In the genomic region with DNA sequence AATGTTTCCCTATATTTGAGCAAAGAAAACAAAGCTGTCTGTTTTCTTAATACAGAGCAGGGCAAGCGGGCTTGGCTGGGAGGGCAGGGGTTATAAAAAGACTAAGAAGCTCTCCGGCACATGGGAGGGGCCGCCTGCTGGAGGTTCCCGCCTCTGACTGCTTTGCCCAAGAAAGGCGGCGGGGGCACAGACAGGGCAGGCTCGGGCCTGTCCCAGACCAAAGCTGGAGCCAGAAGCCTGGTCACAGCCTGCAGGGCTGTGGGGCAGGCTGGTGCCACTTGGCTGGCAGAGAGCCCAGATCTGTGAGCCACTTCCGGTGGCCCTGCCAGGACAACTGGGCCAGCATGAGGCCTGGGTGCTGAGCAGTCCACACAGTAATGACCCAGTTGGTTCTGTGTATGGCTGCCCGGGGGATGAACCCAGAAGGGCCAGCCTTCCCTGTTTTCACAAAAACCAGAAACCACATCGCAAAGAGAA, we compare ENCODE assay signal across 1 cellular context.
A peak's percentile ranks its signal among the peaks of the same experiment; 100 is the strongest.
TF ChIP-seq lines count a peak whose summit lies in the region.

No MANE protein-coding gene starts in this region.

TF ChIP-seq in HepG2, 621 proteins besides CTCF, POLR2A, EP300 and RAD21 (continued from another document and continues in another):
- TF ChIP-seq, protein P1, sequence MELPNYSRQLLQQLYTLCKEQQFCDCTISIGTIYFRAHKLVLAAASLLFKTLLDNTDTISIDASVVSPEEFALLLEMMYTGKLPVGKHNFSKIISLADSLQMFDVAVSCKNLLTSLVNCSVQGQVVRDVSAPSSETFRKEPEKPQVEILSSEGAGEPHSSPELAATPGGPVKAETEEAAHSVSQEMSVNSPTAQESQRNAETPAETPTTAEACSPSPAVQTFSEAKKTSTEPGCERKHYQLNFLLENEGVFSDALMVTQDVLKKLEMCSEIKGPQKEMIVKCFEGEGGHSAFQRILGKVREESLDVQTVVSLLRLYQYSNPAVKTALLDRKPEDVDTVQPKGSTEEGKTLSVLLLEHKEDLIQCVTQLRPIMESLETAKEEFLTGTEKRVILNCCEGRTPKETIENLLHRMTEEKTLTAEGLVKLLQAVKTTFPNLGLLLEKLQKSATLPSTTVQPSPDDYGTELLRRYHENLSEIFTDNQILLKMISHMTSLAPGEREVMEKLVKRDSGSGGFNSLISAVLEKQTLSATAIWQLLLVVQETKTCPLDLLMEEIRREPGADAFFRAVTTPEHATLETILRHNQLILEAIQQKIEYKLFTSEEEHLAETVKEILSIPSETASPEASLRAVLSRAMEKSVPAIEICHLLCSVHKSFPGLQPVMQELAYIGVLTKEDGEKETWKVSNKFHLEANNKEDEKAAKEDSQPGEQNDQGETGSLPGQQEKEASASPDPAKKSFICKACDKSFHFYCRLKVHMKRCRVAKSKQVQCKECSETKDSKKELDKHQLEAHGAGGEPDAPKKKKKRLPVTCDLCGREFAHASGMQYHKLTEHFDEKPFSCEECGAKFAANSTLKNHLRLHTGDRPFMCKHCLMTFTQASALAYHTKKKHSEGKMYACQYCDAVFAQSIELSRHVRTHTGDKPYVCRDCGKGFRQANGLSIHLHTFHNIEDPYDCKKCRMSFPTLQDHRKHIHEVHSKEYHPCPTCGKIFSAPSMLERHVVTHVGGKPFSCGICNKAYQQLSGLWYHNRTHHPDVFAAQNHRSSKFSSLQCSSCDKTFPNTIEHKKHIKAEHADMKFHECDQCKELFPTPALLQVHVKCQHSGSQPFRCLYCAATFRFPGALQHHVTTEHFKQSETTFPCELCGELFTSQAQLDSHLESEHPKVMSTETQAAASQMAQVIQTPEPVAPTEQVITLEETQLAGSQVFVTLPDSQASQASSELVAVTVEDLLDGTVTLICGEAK (IDR thresholded peaks at IDR 0.05): no peak
- TF ChIP-seq, protein P1 (CRISPR knock-in tag; IDR thresholded peaks at IDR 0.05): 0 out of 2 replicates have a peak, but pooled peaks have one; percentile 2
- TF ChIP-seq ZSCAN31 (CRISPR knock-in tag; IDR thresholded peaks at IDR 0.05; ENCODE audit: low read depth) (no peak), KLF11 (CRISPR knock-in tag; IDR thresholded peaks at IDR 0.05) (no peak), ZNF746 (CRISPR knock-in tag; IDR thresholded peaks at IDR 0.05) (no peak), ZNF784 (CRISPR knock-in tag; IDR thresholded peaks at IDR 0.05; ENCODE audit: borderline replicate concordance) (no peak), ZNF24 (IDR thresholded peaks at IDR 0.05) (no peak), FOXC1 (CRISPR knock-in tag; IDR thresholded peaks at IDR 0.05; ENCODE audit: borderline replicate concordance) (peak; percentile 68; the same call in 1 of the 2 replicates), ZNF331 (CRISPR knock-in tag; IDR thresholded peaks at IDR 0.05) (no peak), RBFOX2 (IDR thresholded peaks at IDR 0.05; ENCODE audit: low read depth, low read length) (peak; percentile 34; the same call in 1 of the 2 replicates), SRSF4 (IDR thresholded peaks at IDR 0.05; ENCODE audit: low read depth, low read length, poor library complexity, severe bottlenecking) (no peak), ZNF557 (CRISPR knock-in tag; IDR thresholded peaks at IDR 0.05) (no peak), PHF8 (CRISPR knock-in tag; IDR thresholded peaks at IDR 0.05) (peak; percentile 59), NFYC (CRISPR knock-in tag; IDR thresholded peaks at IDR 0.05) (no peak), ATF4 (CRISPR knock-in tag; IDR thresholded peaks at IDR 0.05) (no peak), SOX5 (CRISPR knock-in tag; IDR thresholded peaks at IDR 0.05; ENCODE audit: borderline replicate concordance) (no peak), RCOR2 (CRISPR knock-in tag; IDR thresholded peaks at IDR 0.05) (no peak), TEAD2 (CRISPR knock-in tag; IDR thresholded peaks at IDR 0.05) (no peak), BCLAF1 (IDR thresholded peaks at IDR 0.05) (no peak), NFAT5 (CRISPR knock-in tag; IDR thresholded peaks at IDR 0.05) (no peak), SNAPC2 (CRISPR knock-in tag; IDR thresholded peaks at IDR 0.05) (no peak), U2AF2 (IDR thresholded peaks at IDR 0.05; ENCODE audit: low read depth, low read length) (no peak), ZNF652 (CRISPR knock-in tag; IDR thresholded peaks at IDR 0.05; ENCODE audit: borderline replicate concordance, low read depth) (no peak), FLYWCH1 (CRISPR knock-in tag; IDR thresholded peaks at IDR 0.05) (no peak)
- TF ChIP-seq, protein P2, sequence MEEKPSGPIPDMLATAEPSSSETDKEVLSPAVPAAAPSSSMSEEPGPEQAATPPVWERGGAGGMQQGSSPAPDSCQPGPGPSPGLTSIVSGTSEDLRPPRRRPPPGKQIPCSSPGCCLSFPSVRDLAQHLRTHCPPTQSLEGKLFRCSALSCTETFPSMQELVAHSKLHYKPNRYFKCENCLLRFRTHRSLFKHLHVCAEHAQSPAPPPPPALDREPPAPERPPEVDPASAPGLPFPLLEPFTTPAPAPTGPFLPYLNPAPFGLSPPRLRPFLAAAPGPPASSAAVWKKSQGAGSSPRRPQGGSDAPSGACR (CRISPR knock-in tag; IDR thresholded peaks at IDR 0.05): 0 out of 2 replicates have a peak, but pooled peaks have one; percentile 73
- TF ChIP-seq, protein P3, sequence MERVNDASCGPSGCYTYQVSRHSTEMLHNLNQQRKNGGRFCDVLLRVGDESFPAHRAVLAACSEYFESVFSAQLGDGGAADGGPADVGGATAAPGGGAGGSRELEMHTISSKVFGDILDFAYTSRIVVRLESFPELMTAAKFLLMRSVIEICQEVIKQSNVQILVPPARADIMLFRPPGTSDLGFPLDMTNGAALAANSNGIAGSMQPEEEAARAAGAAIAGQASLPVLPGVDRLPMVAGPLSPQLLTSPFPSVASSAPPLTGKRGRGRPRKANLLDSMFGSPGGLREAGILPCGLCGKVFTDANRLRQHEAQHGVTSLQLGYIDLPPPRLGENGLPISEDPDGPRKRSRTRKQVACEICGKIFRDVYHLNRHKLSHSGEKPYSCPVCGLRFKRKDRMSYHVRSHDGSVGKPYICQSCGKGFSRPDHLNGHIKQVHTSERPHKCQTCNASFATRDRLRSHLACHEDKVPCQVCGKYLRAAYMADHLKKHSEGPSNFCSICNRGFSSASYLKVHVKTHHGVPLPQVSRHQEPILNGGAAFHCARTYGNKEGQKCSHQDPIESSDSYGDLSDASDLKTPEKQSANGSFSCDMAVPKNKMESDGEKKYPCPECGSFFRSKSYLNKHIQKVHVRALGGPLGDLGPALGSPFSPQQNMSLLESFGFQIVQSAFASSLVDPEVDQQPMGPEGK (CRISPR knock-in tag; IDR thresholded peaks at IDR 0.05): peak; percentile 44; the same call in 1 of the 2 replicates
- TF ChIP-seq, protein P4, sequence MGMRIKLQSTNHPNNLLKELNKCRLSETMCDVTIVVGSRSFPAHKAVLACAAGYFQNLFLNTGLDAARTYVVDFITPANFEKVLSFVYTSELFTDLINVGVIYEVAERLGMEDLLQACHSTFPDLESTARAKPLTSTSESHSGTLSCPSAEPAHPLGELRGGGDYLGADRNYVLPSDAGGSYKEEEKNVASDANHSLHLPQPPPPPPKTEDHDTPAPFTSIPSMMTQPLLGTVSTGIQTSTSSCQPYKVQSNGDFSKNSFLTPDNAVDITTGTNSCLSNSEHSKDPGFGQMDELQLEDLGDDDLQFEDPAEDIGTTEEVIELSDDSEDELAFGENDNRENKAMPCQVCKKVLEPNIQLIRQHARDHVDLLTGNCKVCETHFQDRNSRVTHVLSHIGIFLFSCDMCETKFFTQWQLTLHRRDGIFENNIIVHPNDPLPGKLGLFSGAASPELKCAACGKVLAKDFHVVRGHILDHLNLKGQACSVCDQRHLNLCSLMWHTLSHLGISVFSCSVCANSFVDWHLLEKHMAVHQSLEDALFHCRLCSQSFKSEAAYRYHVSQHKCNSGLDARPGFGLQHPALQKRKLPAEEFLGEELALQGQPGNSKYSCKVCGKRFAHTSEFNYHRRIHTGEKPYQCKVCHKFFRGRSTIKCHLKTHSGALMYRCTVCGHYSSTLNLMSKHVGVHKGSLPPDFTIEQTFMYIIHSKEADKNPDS (CRISPR knock-in tag; IDR thresholded peaks at IDR 0.05): 0 out of 2 replicates have a peak, but pooled peaks have one; percentile 48
